1 cellular context compared by ENCODE assay signal in genomic region chr19:46412034-46412982, GRCh38.
TF ChIP-seq lines count a peak whose summit lies in the region.

No MANE protein-coding gene starts in this region.

TF ChIP-seq in SK-N-SH, 30 proteins besides CTCF, POLR2A, EP300 and RAD21 (continued from another document):
- TF ChIP-seq USF2 (IDR thresholded peaks at IDR 0.05; ENCODE audit: borderline replicate concordance, low read depth, low read length) (no peak), USF1 (IDR thresholded peaks at IDR 0.05; ENCODE audit: borderline replicate concordance, low read depth) (no peak), JUND (IDR thresholded peaks at IDR 0.05) (no peak), SIN3A (IDR thresholded peaks at IDR 0.05; ENCODE audit: borderline replicate concordance, low read depth, low read length) (no peak), NRF1 (IDR thresholded peaks at IDR 0.05; ENCODE audit: low read depth, low read length) (no peak), MAX (IDR thresholded peaks at IDR 0.05; ENCODE audit: low read depth) (no peak)
